9 cellular contexts compared by ENCODE assay signal in the genomic region with DNA sequence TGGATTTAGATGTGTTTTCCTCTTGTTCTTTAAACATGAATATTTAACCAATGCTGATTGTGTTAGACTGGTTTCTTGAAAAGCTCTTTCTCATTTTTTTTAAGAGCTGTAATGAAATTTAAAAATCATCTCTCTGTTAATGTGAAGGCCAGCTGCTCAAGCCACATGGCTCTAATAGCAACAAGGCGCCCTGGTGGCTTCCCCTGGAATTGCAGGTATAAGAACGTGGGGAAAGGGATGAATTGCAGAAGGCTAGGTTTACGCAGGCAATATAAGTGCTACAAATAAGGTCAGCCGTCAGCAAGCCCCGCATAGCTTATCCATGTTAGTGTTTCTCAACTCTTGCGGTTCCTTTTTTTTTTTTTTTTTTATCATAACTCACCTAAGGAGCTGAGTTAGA.
DNase-seq lines count a peak whose midpoint lies in the region; ATAC-seq and TF ChIP-seq lines count a peak whose summit lies in the region.
"Had no signal": no experiment of that assay in that cellular context is flagged by ENCODE, and none has a peak within 500 bp of the region (broad histone marks: within the 10 kb centered on the region; RNA-seq: fewer than 3 reads in every experiment).

No MANE protein-coding gene starts in this region.

- 71% methylated on average over 6 of the region's 6 CpGs for WGBS in right cardiac atrium
- no CpG with 5 or more reads among the region's 6 CpGs for WGBS in neuronal stem cell (ENCODE audit: extremely low coverage in 2 of 2, insufficient read length in 2 of 2, insufficient replicate concordance in 1 of 2), 2 donors

- no peak overlapping the region for H2BK15ac ChIP-seq in neuronal stem cell (ENCODE audit: low read length)

- no peak overlapping the region for H3K23ac ChIP-seq in neuronal stem cell (ENCODE audit: low read depth, low read length, poor library complexity)

- H4K91ac ChIP-seq in neuronal stem cell (ENCODE audit: low read depth, low read length, poor library complexity): no peak overlapping the region

- H3K27me3 ChIP-seq in right cardiac atrium (ENCODE audit: control insufficient read depth, insufficient read depth): peaks cover 4% of the 10 kb centered on the region
- H3K27me3 ChIP-seq in neuronal stem cell (ENCODE audit: control insufficient read depth in 3 of 3, insufficient read depth in 3 of 3, low read depth in 1 of 3, low read length in 3 of 3): no peaks in the 10 kb centered on the region
- H3K27me3 ChIP-seq in uterus: no peaks in the 10 kb centered on the region

- no peak overlapping the region for H3K4me2 ChIP-seq in neuronal stem cell (ENCODE audit: insufficient read depth, low read length, poor library complexity, severe bottlenecking)

- H2BK120ac ChIP-seq in neuronal stem cell (ENCODE audit: low read depth, low read length): no peak overlapping the region

- no peak overlapping the region for H2AK5ac ChIP-seq in neuronal stem cell (ENCODE audit: low read depth, low read length)

- H3K36me3 ChIP-seq in neuronal stem cell (replicated peaks in 1 of 2; ENCODE audit: control insufficient read depth in 2 of 2, insufficient read depth in 2 of 2, low read length in 2 of 2) (no peaks in the 10 kb centered on the region), uterus (no peaks in the 10 kb centered on the region)

- no peak overlapping the region for H2BK12ac ChIP-seq in neuronal stem cell (ENCODE audit: low read length)

- TF ChIP-seq POLR2A in uterus (IDR thresholded peaks at IDR 0.05): no peak

- H3K4me3 ChIP-seq in right cardiac atrium (ENCODE audit: low read length) (no peak overlapping the region), astrocyte of the spinal cord (ENCODE audit: low read depth, low read length) (no peak overlapping the region), neuronal stem cell (ENCODE audit: low read length in 2 of 2) (no peak overlapping the region), uterus (no peak overlapping the region)

- H3K14ac ChIP-seq in neuronal stem cell (ENCODE audit: low read length): no peak overlapping the region

- no peak overlapping the region for H3K18ac ChIP-seq in neuronal stem cell (ENCODE audit: low read length)

- H4K8ac ChIP-seq in neuronal stem cell (ENCODE audit: low read depth, low read length): no peak overlapping the region

- in situ Hi-C loops in astrocyte of the spinal cord (cut with HindIII; ENCODE audit: low sequenced_read_pairs): no loop called here

- no peaks in the 10 kb centered on the region for H3K4me1 ChIP-seq in right cardiac atrium (ENCODE audit: control insufficient read depth, insufficient read depth, low read length)
- H3K4me1 ChIP-seq in neuronal stem cell (ENCODE audit: control insufficient read depth in 2 of 2, insufficient read depth in 1 of 2, low read depth in 1 of 2, low read length in 2 of 2): no peaks in the 10 kb centered on the region
- no peaks in the 10 kb centered on the region for H3K4me1 ChIP-seq in uterus

- no peak overlapping the region for H2BK5ac ChIP-seq in neuronal stem cell (ENCODE audit: low read length)

- TF ChIP-seq CTCF in astrocyte of the spinal cord (IDR thresholded peaks at IDR 0.05; ENCODE audit: low read depth, low read length) (peak; percentile 65), uterus (IDR thresholded peaks at IDR 0.05) (no peak)

- H3K9me3 ChIP-seq in right cardiac atrium (ENCODE audit: control insufficient read depth, low read length): no peaks in the 10 kb centered on the region
- H3K9me3 ChIP-seq in neuronal stem cell (replicated peaks in 1 of 2; ENCODE audit: control insufficient read depth in 2 of 2, insufficient read depth in 1 of 2, low read depth in 1 of 2, low read length in 2 of 2): no peaks in the 10 kb centered on the region
- H3K9me3 ChIP-seq in uterus: no peaks in the 10 kb centered on the region

- no peak overlapping the region for H3K9ac ChIP-seq in neuronal stem cell (ENCODE audit: low read depth, low read length, poor library complexity)

- intact Hi-C loops in Right ventricle myocardium superior (cut with DNase I): no loop called here
- intact Hi-C loops in right cardiac atrium (cut with DNase I): no loop called here
- intact Hi-C loops in uterus (cut with DNase I; ENCODE audit: low total_unique reads): no loop called here

- DNase-seq in Right ventricle myocardium superior (peak; percentile 38), right cardiac atrium (no peak), astrocyte of the spinal cord (ENCODE audit: low read depth, low spot score) (no peak), neuronal stem cell (ENCODE audit: low spot score) (peak; percentile 18), DMS114 treated with DMSO at 0.1 percent for 48 hours (lab: John Stamatoyannopoulos, UW; ENCODE audit: unreplicated experiment) (no peak), uterus (no peak)
- DNase-seq in effector CD4-positive, alpha-beta T cell: no peak

- no peak overlapping the region for H2AFZ ChIP-seq in neuronal stem cell (ENCODE audit: low read length)

- H3K79me1 ChIP-seq in neuronal stem cell (ENCODE audit: low read depth, low read length): no peaks in the 10 kb centered on the region

- no peak overlapping the region for H3K4ac ChIP-seq in neuronal stem cell (ENCODE audit: low read length)

- H3K27ac ChIP-seq in right cardiac atrium (ENCODE audit: low read length) (no peak overlapping the region), neuronal stem cell (replicated peaks; ENCODE audit: low read length) (no peak overlapping the region), uterus (no peak overlapping the region)

- no peak for ATAC-seq in Right ventricle myocardium superior (ENCODE audit: poor library complexity)
- ATAC-seq in right cardiac atrium: no peak
- ATAC-seq in HG03460 (IDR thresholded peaks at IDR 0.05; ENCODE audit: unreplicated experiment): peak; percentile 67
- ATAC-seq: activated naive CD4-positive, alpha-beta T cell treated with anti-CD3 and anti-CD28 coated beads, Interleukin-2, amount 50 U/mL, for 72 hours had no signal

Comparison
In these comparisons a context has a peak if more than half of its experiments do, and no peak if none do; other contexts are left out.
1. DNase-seq: peak in Right ventricle myocardium superior (single experiment) and neuronal stem cell (single experiment); none in right cardiac atrium (0 of 3), astrocyte of the spinal cord (single experiment), effector CD4-positive, alpha-beta T cell (single experiment), DMS114 treated with DMSO at 0.1 percent for 48 hours (single experiment) and uterus (0 of 2).